2 cellular contexts compared by ENCODE assay signal in genomic region chr1:145208911-145209310, GRCh38. TPM values are rescaled to one million over a fixed set of nuclear protein-coding genes. Genes with fewer than 3 reads are reported as not detected.
"Had no signal": no experiment of that assay in that cellular context is flagged by ENCODE, and none has a peak within 500 bp of the region (broad histone marks: within the 10 kb centered on the region; RNA-seq: fewer than 3 reads in every experiment).

No MANE protein-coding gene starts in this region.

RNA-seq across cellular contexts. Expression of gene PPIAL4D, which starts 33.1 kb away (rescaled TPM):
- total RNA-seq: G401, GM12878 had no signal
